ENCODE assay signal across 8 cellular contexts in genomic region chr6:158031191-158031444, GRCh38. TPM values are rescaled to one million over a fixed set of nuclear protein-coding genes. Genes with fewer than 3 reads are reported as not detected.
DNase-seq lines count a peak whose midpoint lies in the region; ATAC-seq and TF ChIP-seq lines count a peak whose summit lies in the region.

No MANE protein-coding gene starts in this region.

- H3K36me3 Mint-ChIP-seq in activated naive CD8-positive, alpha-beta T cell treated with anti-CD3 and anti-CD28 coated beads, Interleukin-2, amount 50 U/mL, for 24 hours (ENCODE audit: low read depth): peaks cover 29% of the 10 kb centered on the region

- H3K9me2 ChIP-seq in Karpas-422 (replicated peaks; ENCODE audit: insufficient read depth, low read length): no peaks in the 10 kb centered on the region

- TF ChIP-seq CTCF in left ventricle myocardium inferior (IDR thresholded peaks at IDR 0.05; ENCODE audit: borderline replicate concordance) (no peak), upper lobe of right lung (IDR thresholded peaks at IDR 0.05) (no peak)

- H3K27ac Mint-ChIP-seq in activated naive CD8-positive, alpha-beta T cell treated with anti-CD3 and anti-CD28 coated beads, Interleukin-2, amount 50 U/mL, for 24 hours: peak overlapping the region; percentile 89

- peak overlapping the region; percentile 80 for H3K27ac ChIP-seq in left ventricle myocardium inferior (replicated peaks)
- H3K27ac ChIP-seq in mucosa of rectum (ENCODE audit: low read depth in 2 of 2, low read length in 2 of 2): peak overlapping the region; percentile 35 to 38
- H3K27ac ChIP-seq in upper lobe of right lung: peak overlapping the region; percentile 24
- H3K27ac ChIP-seq in Karpas-422 (ENCODE audit: low read length): no peak overlapping the region

- H4K20me1 ChIP-seq in Karpas-422 (ENCODE audit: insufficient read depth, low read depth, low read length): no peaks in the 10 kb centered on the region

- H3K9me3 ChIP-seq in left ventricle myocardium inferior (replicated peaks) (no peaks in the 10 kb centered on the region), mucosa of rectum (ENCODE audit: control insufficient read depth in 2 of 2, low read length in 2 of 2) (no peaks in the 10 kb centered on the region), upper lobe of right lung (no peaks in the 10 kb centered on the region), Karpas-422 (ENCODE audit: low read length) (no peaks in the 10 kb centered on the region)

- DNase-seq in left ventricle myocardium inferior (no peak), cardiac septum (ENCODE audit: low spot score) (no peak), upper lobe of right lung (no peak), A172 (ENCODE audit: low spot score) (no peak), Karpas-422 (no peak)
- no peak for DNase-seq in activated naive CD8-positive, alpha-beta T cell treated with anti-CD3 and anti-CD28 coated beads, Interleukin-2, amount 50 U/mL, for 24 hours

- no peaks in the 10 kb centered on the region for H3K79me2 ChIP-seq in Karpas-422 (ENCODE audit: low read length)

- peaks cover under 1% of the 10 kb centered on the region for H3K36me3 ChIP-seq in left ventricle myocardium inferior
- peaks cover 5 to 8% of the 10 kb centered on the region in 2 donors for H3K36me3 ChIP-seq in mucosa of rectum (ENCODE audit: control insufficient read depth in 2 of 2, insufficient read depth in 2 of 2, low read length in 2 of 2)
- H3K36me3 ChIP-seq in upper lobe of right lung: no peaks in the 10 kb centered on the region
- no peaks in the 10 kb centered on the region for H3K36me3 ChIP-seq in Karpas-422 (ENCODE audit: insufficient read depth, low read length)

- H3K4me3 Mint-ChIP-seq in activated naive CD8-positive, alpha-beta T cell treated with anti-CD3 and anti-CD28 coated beads, Interleukin-2, amount 50 U/mL, for 24 hours: peak overlapping the region; percentile 52

- H3K4me2 ChIP-seq in Karpas-422 (ENCODE audit: low read depth, low read length, poor library complexity, severe bottlenecking): no peak overlapping the region

- intact Hi-C loops in left ventricle myocardium inferior (cut with micrococcal nuclease) (no loop called here), cardiac septum (cut with DNase I) (no loop called here), upper lobe of right lung (cut with DNase I) (no loop called here)

- H3K4me3 ChIP-seq in left ventricle myocardium inferior (no peak overlapping the region), mucosa of rectum (ENCODE audit: low read length in 2 of 2) (no peak overlapping the region), upper lobe of right lung (no peak overlapping the region), Karpas-422 (ENCODE audit: low read length) (no peak overlapping the region)

- no peak overlapping the region for H3K9ac ChIP-seq in mucosa of rectum (ENCODE audit: low read depth in 1 of 2, low read length in 2 of 2)
- H3K9ac ChIP-seq in Karpas-422 (ENCODE audit: low read length): no peak overlapping the region

- ATAC-seq in activated naive CD8-positive, alpha-beta T cell treated with anti-CD3 and anti-CD28 coated beads, Interleukin-2, amount 50 U/mL, for 24 hours: no peak
- no peak for ATAC-seq in upper lobe of right lung
- ATAC-seq in GM19455 (IDR thresholded peaks at IDR 0.05; ENCODE audit: unreplicated experiment): no peak

- no peak overlapping the region for H2AFZ ChIP-seq in Karpas-422 (ENCODE audit: low read length)

- no peaks in the 10 kb centered on the region for H3K27me3 ChIP-seq in left ventricle myocardium inferior (ENCODE audit: low read depth)
- no peaks in the 10 kb centered on the region for H3K27me3 ChIP-seq in mucosa of rectum (ENCODE audit: control insufficient read depth in 2 of 2, insufficient read depth in 2 of 2, low read length in 2 of 2)
- H3K27me3 ChIP-seq in upper lobe of right lung: no peaks in the 10 kb centered on the region
- no peaks in the 10 kb centered on the region for H3K27me3 ChIP-seq in Karpas-422 (ENCODE audit: low read length)

- no peaks in the 10 kb centered on the region for H3K27me3 Mint-ChIP-seq in activated naive CD8-positive, alpha-beta T cell treated with anti-CD3 and anti-CD28 coated beads, Interleukin-2, amount 50 U/mL, for 24 hours

- H3K4me1 Mint-ChIP-seq in activated naive CD8-positive, alpha-beta T cell treated with anti-CD3 and anti-CD28 coated beads, Interleukin-2, amount 50 U/mL, for 24 hours: peaks cover 47% of the 10 kb centered on the region

- H3K9me3 Mint-ChIP-seq in activated naive CD8-positive, alpha-beta T cell treated with anti-CD3 and anti-CD28 coated beads, Interleukin-2, amount 50 U/mL, for 24 hours: no peaks in the 10 kb centered on the region

- H3K4me1 ChIP-seq in left ventricle myocardium inferior (peaks cover 71% of the 10 kb centered on the region), mucosa of rectum (ENCODE audit: control insufficient read depth in 2 of 2, insufficient read depth in 2 of 2, low read length in 2 of 2) (peaks cover 26 to 36% of the 10 kb centered on the region in 2 donors), upper lobe of right lung (peaks cover 35% of the 10 kb centered on the region), Karpas-422 (ENCODE audit: low read length) (no peaks in the 10 kb centered on the region)

RNA-seq across cellular contexts. Expression of gene SYNJ2, which starts 49.5 kb away (rescaled TPM):
- total RNA-seq in left ventricle myocardium inferior (12.3 TPM), cardiac septum (24.0 TPM), upper lobe of right lung (7.2 TPM)
- 34.0 and 53.7 TPM in 2 replicates for total RNA-seq in A172 (2014; rRNA removed; shearing (Covaris generic))
- 0.04 TPM in 1 of 2 replicates, not detected in the other for total RNA-seq in Karpas-422 (2014; rRNA removed; shearing (Covaris generic); ENCODE audit: low replicate concordance)
